8 cellular contexts compared by ENCODE assay signal in genomic region chr19:1082165-1082927, GRCh38. TPM values are rescaled to one million over a fixed set of nuclear protein-coding genes. Genes with fewer than 3 reads are reported as not detected.
DNase-seq lines count a peak whose midpoint lies in the region; ATAC-seq and TF ChIP-seq lines count a peak whose summit lies in the region.

No MANE protein-coding gene starts in this region.

- H3K4me1 Mint-ChIP-seq in CD8-positive, alpha-beta memory T cell, result peaks cover 27 to 71% (median 31%) of the 10 kb centered on the region in 3 donors
- H3K4me1 Mint-ChIP-seq in activated naive CD8-positive, alpha-beta T cell treated with anti-CD3 and anti-CD28 coated beads, Interleukin-2, amount 50 U/mL, for 24 hours, result peaks cover 49% of the 10 kb centered on the region

- DNase-seq in CD8-positive, alpha-beta memory T cell, result peak; percentile 84 to 91 (median 85)
- DNase-seq in MG63 (peak; percentile 50), islet precursor cell (peak; percentile 99)
- DNase-seq in activated naive CD8-positive, alpha-beta T cell treated with anti-CD3 and anti-CD28 coated beads, Interleukin-2, amount 50 U/mL, for 24 hours, result peak; percentile 81
- DNase-seq in stimulated activated CD4-positive, alpha-beta T cell treated with anti-CD3 and anti-CD28 coated beads, Interleukin-4, amount 100 ng/mL, for 48 hours (ENCODE audit: low read depth in 2 of 2), result peak; percentile 81 to 86

- H3K4me1 ChIP-seq in CD8-positive, alpha-beta memory T cell (ENCODE audit: insufficient read depth, low read length), result peaks cover 67% of the 10 kb centered on the region

- H3K36me3 Mint-ChIP-seq in CD8-positive, alpha-beta memory T cell, result peaks cover 0 to 75% (median 0%) of the 10 kb centered on the region in 3 donors
- peaks cover 28% of the 10 kb centered on the region for H3K36me3 Mint-ChIP-seq in activated naive CD8-positive, alpha-beta T cell treated with anti-CD3 and anti-CD28 coated beads, Interleukin-2, amount 50 U/mL, for 24 hours (ENCODE audit: low read depth)

- no peaks in the 10 kb centered on the region for H3K9me3 Mint-ChIP-seq in CD8-positive, alpha-beta memory T cell
- no peaks in the 10 kb centered on the region for H3K9me3 Mint-ChIP-seq in activated naive CD8-positive, alpha-beta T cell treated with anti-CD3 and anti-CD28 coated beads, Interleukin-2, amount 50 U/mL, for 24 hours

- H3K9me3 ChIP-seq in CD8-positive, alpha-beta memory T cell (ENCODE audit: low read length), result no peaks in the 10 kb centered on the region
- no peaks in the 10 kb centered on the region for H3K9me3 ChIP-seq in MG63

- H3K27me3 ChIP-seq in CD8-positive, alpha-beta memory T cell (ENCODE audit: insufficient read depth, low read length, poor library complexity, severe bottlenecking), result no peaks in the 10 kb centered on the region
- H3K27me3 ChIP-seq in MG63, result no peaks in the 10 kb centered on the region

- H3K27me3 Mint-ChIP-seq in CD8-positive, alpha-beta memory T cell, result peaks cover 0 to 5% of the 10 kb centered on the region in 2 donors
- H3K27me3 Mint-ChIP-seq in activated naive CD8-positive, alpha-beta T cell treated with anti-CD3 and anti-CD28 coated beads, Interleukin-2, amount 50 U/mL, for 24 hours, result no peaks in the 10 kb centered on the region

- CTCF ChIA-PET in CD8-positive, alpha-beta memory T cell (lab: Charles Lee), result interaction anchor here (0.8 to 18.7 kb wide), 8 partner anchors 5 to 55 kb away, joined by 3 to 264 read pairs (median 10); partner anchors contain the start of gene ARHGAP45

- H3K4me3 Mint-ChIP-seq in CD8-positive, alpha-beta memory T cell, result peak overlapping the region; percentile 39 to 90 (median 57)
- no peak overlapping the region for H3K4me3 Mint-ChIP-seq in activated naive CD8-positive, alpha-beta T cell treated with anti-CD3 and anti-CD28 coated beads, Interleukin-2, amount 50 U/mL, for 24 hours

- H3K27ac ChIP-seq in CD8-positive, alpha-beta memory T cell (ENCODE audit: low read depth, low read length), result no peak overlapping the region

- H3K27ac Mint-ChIP-seq in CD8-positive, alpha-beta memory T cell, result peak overlapping the region; percentile 43 to 93 (median 82)
- H3K27ac Mint-ChIP-seq in activated naive CD8-positive, alpha-beta T cell treated with anti-CD3 and anti-CD28 coated beads, Interleukin-2, amount 50 U/mL, for 24 hours, result peak overlapping the region; percentile 54

- peak; percentile 84 for ATAC-seq in SK-N-SH treated with all-trans-retinoic acid at 6 μM for 48 hours
- peak; percentile 67 for ATAC-seq in activated naive CD8-positive, alpha-beta T cell treated with anti-CD3 and anti-CD28 coated beads, Interleukin-2, amount 50 U/mL, for 24 hours
- no peak for ATAC-seq in GM19467 (IDR thresholded peaks at IDR 0.05; ENCODE audit: unreplicated experiment)
- no peak for ATAC-seq in HG03139 (IDR thresholded peaks at IDR 0.05; ENCODE audit: unreplicated experiment)

- H3K36me3 ChIP-seq in CD8-positive, alpha-beta memory T cell (ENCODE audit: insufficient read depth, low read length), result peaks cover 61% of the 10 kb centered on the region
- no peaks in the 10 kb centered on the region for H3K36me3 ChIP-seq in MG63

- H3K4me3 ChIP-seq in CD8-positive, alpha-beta memory T cell (ENCODE audit: low read length), result no peak overlapping the region
- H3K4me3 ChIP-seq in MG63, result no peak overlapping the region

- POLR2A ChIA-PET in CD8-positive, alpha-beta memory T cell (lab: Charles Lee), result interaction anchor here (0.6 to 18.2 kb wide), 9 partner anchors 8 to 225 kb away, joined by 3 to 737 read pairs (median 5); partner anchors contain the start of genes ABCA7, ARHGAP45 and CNN2

TF ChIP-seq in SK-N-SH treated with all-trans-retinoic acid at 6 μM for 48 hours, 23 proteins besides CTCF, POLR2A, EP300 and RAD21:
- TF ChIP-seq ARNTL (CRISPR knock-in tag; IDR thresholded peaks at IDR 0.05; ENCODE audit: borderline replicate concordance, low read depth) (no peak), ESRRG (CRISPR knock-in tag; IDR thresholded peaks at IDR 0.05) (no peak), OSR1 (CRISPR knock-in tag; IDR thresholded peaks at IDR 0.05) (no peak), TOX (CRISPR knock-in tag; IDR thresholded peaks at IDR 0.05; ENCODE audit: borderline replicate concordance) (no peak), GLIS3 (CRISPR knock-in tag; IDR thresholded peaks at IDR 0.05) (no peak)
- TF ChIP-seq, protein P1, sequence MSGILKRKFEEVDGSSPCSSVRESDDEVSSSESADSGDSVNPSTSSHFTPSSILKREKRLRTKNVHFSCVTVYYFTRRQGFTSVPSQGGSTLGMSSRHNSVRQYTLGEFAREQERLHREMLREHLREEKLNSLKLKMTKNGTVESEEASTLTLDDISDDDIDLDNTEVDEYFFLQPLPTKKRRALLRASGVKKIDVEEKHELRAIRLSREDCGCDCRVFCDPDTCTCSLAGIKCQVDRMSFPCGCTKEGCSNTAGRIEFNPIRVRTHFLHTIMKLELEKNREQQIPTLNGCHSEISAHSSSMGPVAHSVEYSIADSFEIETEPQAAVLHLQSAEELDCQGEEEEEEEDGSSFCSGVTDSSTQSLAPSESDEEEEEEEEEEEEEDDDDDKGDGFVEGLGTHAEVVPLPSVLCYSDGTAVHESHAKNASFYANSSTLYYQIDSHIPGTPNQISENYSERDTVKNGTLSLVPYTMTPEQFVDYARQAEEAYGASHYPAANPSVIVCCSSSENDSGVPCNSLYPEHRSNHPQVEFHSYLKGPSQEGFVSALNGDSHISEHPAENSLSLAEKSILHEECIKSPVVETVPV (CRISPR knock-in tag; IDR thresholded peaks at IDR 0.05), result no peak

RNA-seq across cellular contexts. Expression of gene POLR2E, which starts 12.8 kb away (rescaled TPM):
- total RNA-seq in CD8-positive, alpha-beta memory T cell, result 100 to 1,000 TPM; 270 to 278 TPM
- polyA plus RNA-seq in CD8-positive, alpha-beta memory T cell, result 249 TPM
- total RNA-seq in MG63 (2014; rRNA removed; shearing (Covaris generic); ENCODE audit: low replicate concordance), result 128 and 157 TPM in 2 replicates

RNA-seq across cellular contexts. Expression of gene ARHGAP45, which starts 15.4 kb away (rescaled TPM):
- 100 to 1,000 TPM; 212 to 220 TPM for total RNA-seq in CD8-positive, alpha-beta memory T cell
- polyA plus RNA-seq in CD8-positive, alpha-beta memory T cell, result 478 TPM
- not detected in 2 replicates for total RNA-seq in MG63 (2014; rRNA removed; shearing (Covaris generic); ENCODE audit: low replicate concordance)

RNA-seq across cellular contexts. Expression of gene GPX4, which starts 21.4 kb away (rescaled TPM):
- 100 to 1,000 TPM; 222 TPM for total RNA-seq in CD8-positive, alpha-beta memory T cell
- 373 TPM for polyA plus RNA-seq in CD8-positive, alpha-beta memory T cell
- total RNA-seq in MG63 (2014; rRNA removed; shearing (Covaris generic); ENCODE audit: low replicate concordance), result 293 and 320 TPM in 2 replicates

RNA-seq across cellular contexts. Expression of gene ABCA7, which starts 42.4 kb away (rescaled TPM):
- 10 to 100 TPM; 33.8 to 39.5 TPM for total RNA-seq in CD8-positive, alpha-beta memory T cell
- polyA plus RNA-seq in CD8-positive, alpha-beta memory T cell, result 14.1 TPM
- 0.26 and 4.3 TPM in 2 replicates for total RNA-seq in MG63 (2014; rRNA removed; shearing (Covaris generic); ENCODE audit: low replicate concordance)

RNA-seq across cellular contexts. Expression of gene CNN2, which starts 55.9 kb away (rescaled TPM):
- 10 to 100 TPM; 78.1 to 78.9 TPM for total RNA-seq in CD8-positive, alpha-beta memory T cell
- 792 TPM for polyA plus RNA-seq in CD8-positive, alpha-beta memory T cell
- total RNA-seq in MG63 (2014; rRNA removed; shearing (Covaris generic); ENCODE audit: low replicate concordance), result 52.7 and 84.9 TPM in 2 replicates

Comparison
In these comparisons a context has a peak if more than half of its experiments do, and no peak if none do; other contexts are left out.
1. ATAC-seq: peak in SK-N-SH treated with all-trans-retinoic acid at 6 μM for 48 hours (single experiment) and activated naive CD8-positive, alpha-beta T cell treated with anti-CD3 and anti-CD28 coated beads, Interleukin-2, amount 50 U/mL, for 24 hours (single experiment); none in GM19467 (single experiment) and HG03139 (single experiment).
2. RNA of gene ARHGAP45, which starts 15.4 kb away (total RNA-seq): 212 to 220 TPM in CD8-positive, alpha-beta memory T cell; not detected in MG63; every median in the first group is over 100 times any median in the second.
3. Peak in every context shown above with its lines, with median percentiles within 50 percentile points of each other: DNase-seq.